ENCODE assay signal across 17 cellular contexts in the genomic region with DNA sequence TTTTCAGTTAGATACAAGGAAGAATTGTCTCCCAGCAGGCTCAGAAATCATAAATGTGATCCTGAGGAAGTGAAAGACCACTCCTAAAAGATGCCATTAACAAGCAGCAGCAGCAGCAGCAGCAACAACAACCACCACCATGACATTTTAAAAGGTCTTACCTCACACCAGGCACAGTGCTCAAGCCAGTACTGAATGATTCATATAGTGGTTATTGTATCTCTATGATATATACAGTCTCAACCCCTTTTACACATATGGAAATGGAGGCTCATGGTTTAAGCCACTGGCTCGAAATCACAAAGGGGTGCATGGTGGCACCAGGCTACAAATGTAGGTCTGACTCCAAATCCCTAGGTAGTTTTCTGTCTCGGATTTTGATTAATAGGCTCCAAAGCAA.
DNase-seq lines count a peak whose midpoint lies in the region; ATAC-seq, FAIRE-seq and TF ChIP-seq lines count a peak whose summit lies in the region.
"Had no signal": no experiment of that assay in that cellular context is flagged by ENCODE, and none has a peak within 500 bp of the region (broad histone marks: within the 10 kb centered on the region; RNA-seq: fewer than 3 reads in every experiment).

No MANE protein-coding gene starts in this region.

- H4K8ac ChIP-seq in IMR-90 (ENCODE audit: low read depth in 2 of 2, low read length in 2 of 2), result no peak overlapping the region

- H3K56ac ChIP-seq in IMR-90 (ENCODE audit: extremely low read depth, insufficient read depth, low read length), result no peak overlapping the region

- dilution Hi-C loops in IMR-90 (cut with HindIII; ENCODE audit: low sequenced_read_pairs, unreplicated experiment), result no loop called here

- no peaks in the 10 kb centered on the region for H3K27me3 Mint-ChIP-seq in activated naive CD4-positive, alpha-beta T cell treated with anti-CD3 and anti-CD28 coated beads, Interleukin-2, amount 10 ng/mL, durations not matched to agents 7 days and 5 days
- H3K27me3 Mint-ChIP-seq: activated naive CD4-positive, alpha-beta T cell treated with anti-CD3 and anti-CD28 coated beads, Interleukin-2, amount 50 U/mL, for 24 hours; progenitor cell of endocrine pancreas had no signal

- no peak for DNase-seq in activated naive CD4-positive, alpha-beta T cell treated with anti-CD3 and anti-CD28 coated beads, Interleukin-2, amount 50 U/mL, for 72 hours (ENCODE audit: low spot score in 2 of 2)
- no peak for DNase-seq in activated naive CD4-positive, alpha-beta T cell treated with anti-CD3 and anti-CD28 coated beads, Interleukin-2, amount 10 ng/mL, durations not matched to agents 7 days and 5 days
- DNase-seq in IMR-90 (peak; percentile 31), amniotic epithelial cell (ENCODE audit: low read depth) (peak; percentile 31), urothelium cell line (ENCODE audit: low spot score) (no peak), GM12892 (ENCODE audit: insufficient read length) (no peak), COLO829 (ENCODE audit: low spot score) (no peak)
- DNase-seq: CD8-positive, alpha-beta T cell; NK-92 treated with Interleukin-12 subunit alpha and Interleukin-12 subunit beta, amount 100 ng/mL, for 24 hours; sigmoid colon; stimulated activated CD4-positive, alpha-beta T cell treated with anti-CD3 and anti-CD28 coated beads, Interleukin-15, amount 100 ng/mL, for 24 hours; T-helper 9 cell had no signal

- BruUV-seq in IMR-90 (replicated peaks; lab: Mats Ljungman, UMichigan), result no TSS peak

- in situ Hi-C loops in IMR-90 (cut with MboI; ENCODE audit: low sequenced_read_pairs), result loop anchor here (5.0 to 25.0 kb wide), 3 partner anchors 405 to 770 kb away; a partner anchor contains a TSS

- ATAC-seq in activated naive CD4-positive, alpha-beta T cell treated with anti-CD3 and anti-CD28 coated beads, Interleukin-2, amount 50 U/mL, for 72 hours, result peak; percentile 61 to 68
- peak; percentile 31; the same call in 1 of the 2 replicates for ATAC-seq in IMR-90 (ENCODE audit: low read depth)
- ATAC-seq: CD8-positive, alpha-beta T cell had no signal

- H3K4me2 ChIP-seq in IMR-90 (ENCODE audit: low read depth, low read length), result no peak overlapping the region

- no peak overlapping the region for H3K23ac ChIP-seq in IMR-90 (ENCODE audit: low read depth, low read length)

- no CpG with 5 or more reads among the region's 2 CpGs for WGBS in IMR-90 (ENCODE audit: extremely low coverage in 2 of 2, insufficient read length in 1 of 2), 2 experiments

- H3K14ac ChIP-seq in IMR-90 (replicated peaks; ENCODE audit: low read depth, low read length), result no peak overlapping the region

- CTCF ChIA-PET in activated naive CD4-positive, alpha-beta T cell treated with anti-CD3 and anti-CD28 coated beads, Interleukin-2, amount 10 ng/mL, durations not matched to agents 7 days and 5 days (lab: Charles Lee), result interaction anchor here (0.9 kb wide), 1 partner anchor 9 kb away, joined by 3 read pairs; no protein-coding TSS in a partner anchor
- CTCF ChIA-PET in IMR-90 (lab: Yijun Ruan, JAX), result interaction anchor here (0.6 to 1.0 kb wide), 4 partner anchors 98 to 780 kb away, joined by 3 to 5 read pairs (median 4); no protein-coding TSS in a partner anchor

- peaks cover 4% of the 10 kb centered on the region for H3K4me1 ChIP-seq in IMR-90 (ENCODE audit: control insufficient read depth, insufficient read depth, low read length)
- H3K4me1 ChIP-seq: vagina had no signal

- H3K4me3 ChIP-seq in IMR-90 (ENCODE audit: insufficient read depth, low read depth, low read length), result no peak overlapping the region
- H3K4me3 ChIP-seq: sigmoid colon, suprapubic skin, vagina had no signal

- TF ChIP-seq RAD21 in IMR-90 (IDR thresholded peaks at IDR 0.05; ENCODE audit: low read length), result no peak

- H2AK5ac ChIP-seq in IMR-90 (ENCODE audit: low read depth, low read length), result no peak overlapping the region

- H3K9me3 ChIP-seq in IMR-90 (ENCODE audit: control insufficient read depth, insufficient read depth, low read length), result no peaks in the 10 kb centered on the region
- H3K9me3 ChIP-seq: sigmoid colon, suprapubic skin, vagina had no signal

- H3K9me3 Mint-ChIP-seq in activated naive CD4-positive, alpha-beta T cell treated with anti-CD3 and anti-CD28 coated beads, Interleukin-2, amount 50 U/mL, for 72 hours, result no peaks in the 10 kb centered on the region
- no peaks in the 10 kb centered on the region for H3K9me3 Mint-ChIP-seq in activated naive CD4-positive, alpha-beta T cell treated with anti-CD3 and anti-CD28 coated beads, Interleukin-2, amount 10 ng/mL, durations not matched to agents 7 days and 5 days
- H3K9me3 Mint-ChIP-seq: activated naive CD4-positive, alpha-beta T cell treated with anti-CD3 and anti-CD28 coated beads, Interleukin-2, amount 50 U/mL, for 24 hours; CD8-positive, alpha-beta T cell had no signal

- H2BK15ac ChIP-seq in IMR-90 (ENCODE audit: low read depth, low read length), result no peak overlapping the region

- H3K4me1 Mint-ChIP-seq in activated naive CD4-positive, alpha-beta T cell treated with anti-CD3 and anti-CD28 coated beads, Interleukin-2, amount 10 ng/mL, durations not matched to agents 7 days and 5 days, result no peaks in the 10 kb centered on the region
- H3K4me1 Mint-ChIP-seq: activated naive CD4-positive, alpha-beta T cell treated with anti-CD3 and anti-CD28 coated beads, Interleukin-2, amount 50 U/mL, for 24 hours had no signal

- H4K5ac ChIP-seq in IMR-90 (ENCODE audit: low read depth, low read length), result no peak overlapping the region

- H2AFZ ChIP-seq in IMR-90 (replicated peaks; ENCODE audit: low read length, poor library complexity), result no peak overlapping the region

- no peak overlapping the region for H3K27ac ChIP-seq in IMR-90 (ENCODE audit: insufficient read depth, low read length)
- H3K27ac ChIP-seq: RWPE1, sigmoid colon, suprapubic skin, vagina had no signal

- no peak overlapping the region for H2BK5ac ChIP-seq in IMR-90 (ENCODE audit: low read depth, low read length, poor library complexity, severe bottlenecking)

- H3K27ac Mint-ChIP-seq in activated naive CD4-positive, alpha-beta T cell treated with anti-CD3 and anti-CD28 coated beads, Interleukin-2, amount 50 U/mL, for 72 hours, result no peak overlapping the region
- no peak overlapping the region for H3K27ac Mint-ChIP-seq in activated naive CD4-positive, alpha-beta T cell treated with anti-CD3 and anti-CD28 coated beads, Interleukin-2, amount 10 ng/mL, durations not matched to agents 7 days and 5 days
- H3K27ac Mint-ChIP-seq: activated naive CD4-positive, alpha-beta T cell treated with anti-CD3 and anti-CD28 coated beads, Interleukin-2, amount 50 U/mL, for 24 hours; CD8-positive, alpha-beta T cell; progenitor cell of endocrine pancreas had no signal

- FAIRE-seq in urothelium cell line (lab: Jason Lieb, UNC) (peak; percentile 74), GM12892 (lab: Jason Lieb, UNC) (no peak)

- H3K4ac ChIP-seq in IMR-90 (ENCODE audit: low read depth, low read length), result no peak overlapping the region; the same call in 1 of the 2 replicates

- no peak overlapping the region for H3K9ac ChIP-seq in IMR-90 (ENCODE audit: low read depth, low read length)

- no peaks in the 10 kb centered on the region for H3K79me1 ChIP-seq in IMR-90 (ENCODE audit: low read depth in 1 of 2, low read length in 2 of 2)

- no peak for TF ChIP-seq CTCF in IMR-90 (conservative IDR thresholded peaks at IDR 0.05; ENCODE audit: low read depth, low read length)

- no peak overlapping the region for H3K4me3 Mint-ChIP-seq in activated naive CD4-positive, alpha-beta T cell treated with anti-CD3 and anti-CD28 coated beads, Interleukin-2, amount 10 ng/mL, durations not matched to agents 7 days and 5 days
- H3K4me3 Mint-ChIP-seq: activated naive CD4-positive, alpha-beta T cell treated with anti-CD3 and anti-CD28 coated beads, Interleukin-2, amount 50 U/mL, for 24 hours; CD8-positive, alpha-beta T cell had no signal

- H4K20me1 ChIP-seq in IMR-90 (ENCODE audit: insufficient read depth, low read length), result no peaks in the 10 kb centered on the region

- H3K18ac ChIP-seq in IMR-90 (ENCODE audit: low read depth, low read length), result no peak overlapping the region

- no peak overlapping the region for H2BK20ac ChIP-seq in IMR-90 (ENCODE audit: low read depth, low read length)

- no peaks in the 10 kb centered on the region for H3K27me3 ChIP-seq in IMR-90 (ENCODE audit: control insufficient read depth, insufficient read depth, low read length)
- H3K27me3 ChIP-seq: sigmoid colon, suprapubic skin, vagina had no signal

- H2AK9ac ChIP-seq in IMR-90 (replicated peaks; ENCODE audit: low read depth, low read length, poor library complexity), result no peak overlapping the region

- POLR2A ChIA-PET in IMR-90 (lab: Charles Lee; ENCODE audit: unreplicated experiment), result interaction anchor here (0.5 kb wide), 1 partner anchor 770 kb away, joined by 3 read pairs; no protein-coding TSS in a partner anchor

- no peak overlapping the region for H2BK120ac ChIP-seq in IMR-90 (ENCODE audit: low read depth, low read length)

- peaks cover 3% of the 10 kb centered on the region; the same call in 1 of the 2 replicates for H3K36me3 ChIP-seq in IMR-90 (ENCODE audit: control insufficient read depth, insufficient read depth, low read length)
- H3K36me3 ChIP-seq: sigmoid colon, suprapubic skin, vagina had no signal

- 0 out of 2 replicates have a peak, but pooled peaks cover 4% of the 10 kb centered on the region for H3K9me1 ChIP-seq in IMR-90 (ENCODE audit: insufficient read depth, low read length)

- no peak overlapping the region for H4K91ac ChIP-seq in IMR-90 (ENCODE audit: insufficient read depth, low read depth, low read length)

- intact Hi-C loops in IMR-90 (cut with micrococcal nuclease), result loop anchor here (1.0 to 10.0 kb wide), 5 partner anchors 411 to 767 kb away; a partner anchor contains a TSS

- no peaks in the 10 kb centered on the region for H3K36me3 Mint-ChIP-seq in activated naive CD4-positive, alpha-beta T cell treated with anti-CD3 and anti-CD28 coated beads, Interleukin-2, amount 50 U/mL, for 72 hours
- H3K36me3 Mint-ChIP-seq in activated naive CD4-positive, alpha-beta T cell treated with anti-CD3 and anti-CD28 coated beads, Interleukin-2, amount 10 ng/mL, durations not matched to agents 7 days and 5 days, result no peaks in the 10 kb centered on the region
- H3K36me3 Mint-ChIP-seq: activated naive CD4-positive, alpha-beta T cell treated with anti-CD3 and anti-CD28 coated beads, Interleukin-2, amount 50 U/mL, for 24 hours had no signal

- TF ChIP-seq POLR2A in IMR-90 (IDR thresholded peaks at IDR 0.05; ENCODE audit: low read depth, low read length) (no peak), GM12892 (IDR thresholded peaks at IDR 0.05; ENCODE audit: low read depth, low read length) (no peak)

TF ChIP-seq in IMR-90, 13 proteins besides CTCF, POLR2A, EP300 and RAD21:
- TF ChIP-seq CEBPB (IDR thresholded peaks at IDR 0.05; ENCODE audit: low read depth, low read length), result no peak
- no peak for TF ChIP-seq CHD1 (IDR thresholded peaks at IDR 0.05; ENCODE audit: low read depth, low read length)

Comparison
In these comparisons a context has a peak if more than half of its experiments do, and no peak if none do; other contexts are left out.
1. DNase-seq: peak in IMR-90 (single experiment) and amniotic epithelial cell (single experiment); none in activated naive CD4-positive, alpha-beta T cell treated with anti-CD3 and anti-CD28 coated beads, Interleukin-2, amount 50 U/mL, for 72 hours (0 of 2), activated naive CD4-positive, alpha-beta T cell treated with anti-CD3 and anti-CD28 coated beads, Interleukin-2, amount 10 ng/mL, durations not matched to agents 7 days and 5 days (single experiment), urothelium cell line (single experiment), GM12892 (single experiment) and COLO829 (single experiment).